Comparison of ENCODE assay signal across 23 cellular contexts in genomic region chr17:67148352-67148751, GRCh38.
A peak's percentile ranks its signal among the peaks of the same experiment; 100 is the strongest.
DNase-seq lines count a peak whose midpoint lies in the region; ATAC-seq, FAIRE-seq and TF ChIP-seq lines count a peak whose summit lies in the region.
"Had no signal": no experiment of that assay in that cellular context is flagged by ENCODE, and none has a peak within 500 bp of the region (broad histone marks: within the 10 kb centered on the region; RNA-seq: fewer than 3 reads in every experiment).

No MANE protein-coding gene starts in this region.

- no peaks in the 10 kb centered on the region for H4K20me1 ChIP-seq in K562 (replicated peaks; ENCODE audit: control insufficient read depth, insufficient read depth, low read length)

- no peaks in the 10 kb centered on the region for H3K9me3 ChIP-seq in right cardiac atrium (ENCODE audit: control insufficient read depth, low read length)
- no peaks in the 10 kb centered on the region for H3K9me3 ChIP-seq in heart right ventricle
- H3K9me3 ChIP-seq in K562 (replicated peaks; ENCODE audit: control insufficient read depth, insufficient read depth, low read depth, low read length): no peaks in the 10 kb centered on the region
- H3K9me3 ChIP-seq: A549, Caco-2 had no signal

- H3K4me1 ChIP-seq in right cardiac atrium (ENCODE audit: control insufficient read depth, insufficient read depth, low read length) (no peaks in the 10 kb centered on the region), heart right ventricle (peaks cover 0 to 3% (median 0%) of the 10 kb centered on the region in 9 donors), K562 (replicated peaks in 1 of 2; ENCODE audit: control insufficient read depth in 2 of 2, insufficient read depth in 2 of 2, low read length in 2 of 2) (no peaks in the 10 kb centered on the region)

- POLR2A ChIA-PET in K562 (lab: Yijun Ruan, JAX): interaction anchor here (1.8 kb wide), 1 partner anchor 9 kb away, joined by 6 read pairs; no protein-coding TSS in a partner anchor

- in situ Hi-C loops in K562 (cut with MboI): no loop called here

- H3K4me3 ChIP-seq in right cardiac atrium (ENCODE audit: low read length): no peak overlapping the region
- H3K4me3 ChIP-seq in heart right ventricle: no peak overlapping the region
- H3K4me3 ChIP-seq in K562: no peak overlapping the region
- H3K4me3 ChIP-seq: A549; BLaER1 treated with 17β-estradiol and CSF1 and Interleukin-3, amounts not matched to agents 10 nM and 100 nM had no signal

- H3K27ac ChIP-seq in right cardiac atrium (ENCODE audit: low read length) (no peak overlapping the region), heart right ventricle (no peak overlapping the region), K562 (ENCODE audit: extremely low read depth, low read depth, low read length) (no peak overlapping the region)
- H3K27ac ChIP-seq: 22Rv1; A549; BLaER1 treated with 17β-estradiol and CSF1 and Interleukin-3, amounts not matched to agents 10 nM and 100 nM; C4-2B had no signal

- peak; percentile 39 to 47 for ATAC-seq in right cardiac atrium
- ATAC-seq in heart right ventricle: no peak
- ATAC-seq in K562: no peak
- ATAC-seq in left colon: no peak
- ATAC-seq: A549; CD8-positive, alpha-beta T cell had no signal

- H3K79me2 ChIP-seq in K562 (ENCODE audit: control insufficient read depth, insufficient read depth, low read length): no peaks in the 10 kb centered on the region

- no peaks in the 10 kb centered on the region for H3K27me3 ChIP-seq in right cardiac atrium (ENCODE audit: control insufficient read depth, insufficient read depth)
- no peaks in the 10 kb centered on the region for H3K27me3 ChIP-seq in heart right ventricle
- H3K27me3 ChIP-seq in K562 (ENCODE audit: control insufficient read depth in 2 of 2, insufficient read depth in 2 of 2, low read length in 2 of 2): no peaks in the 10 kb centered on the region
- H3K27me3 ChIP-seq: BLaER1 treated with 17β-estradiol and CSF1 and Interleukin-3, amounts not matched to agents 10 nM and 100 nM had no signal

- no peak for TF ChIP-seq CTCF in heart right ventricle (IDR thresholded peaks at IDR 0.05)
- no peak for TF ChIP-seq CTCF in K562 (IDR thresholded peaks at IDR 0.05 in 2 of 3, conservative IDR thresholded peaks at IDR 0.05 in 1 of 3; ENCODE audit: insufficient read depth in 2 of 3, low read depth in 1 of 3, low read length in 3 of 3)

- H3K9me1 ChIP-seq in K562 (ENCODE audit: control insufficient read depth, insufficient read depth, low read length): peaks cover 2% of the 10 kb centered on the region

- H3K9ac ChIP-seq in K562 (ENCODE audit: insufficient read depth in 1 of 2, low read depth in 2 of 2, low read length in 2 of 2): no peak overlapping the region
- H3K9ac ChIP-seq: BLaER1 treated with 17β-estradiol and CSF1 and Interleukin-3, amounts not matched to agents 10 nM and 100 nM had no signal

- no peak for TF ChIP-seq RAD21 in K562 (CRISPR knock-in tag; conservative IDR thresholded peaks at IDR 0.05 in 1 of 2, IDR thresholded peaks at IDR 0.05 in 1 of 2)

- TF ChIP-seq POLR2A in K562 (conservative IDR thresholded peaks at IDR 0.05): no peak

- CTCF ChIA-PET in K562 (lab: Yijun Ruan, JAX; ENCODE audit: low intra/inter-chr PET ratio): interaction anchor here (0.7 kb wide), 1 partner anchor 69 kb away, joined by 3 read pairs; no protein-coding TSS in a partner anchor

- no peak for DNase-seq in right cardiac atrium
- no peak for DNase-seq in heart right ventricle
- no peak for DNase-seq in K562 (ENCODE audit: extremely low read depth in 1 of 4, low spot score in 3 of 4)
- DNase-seq in inferior parietal cortex (ENCODE audit: extremely low spot score): peak; percentile 43
- peak; percentile 46 for DNase-seq in superior temporal gyrus (ENCODE audit: extremely low spot score)
- no peak for DNase-seq in left colon
- no peak for DNase-seq in Kasumi-1 (lab: John Stamatoyannopoulos, UW)
- no peak for DNase-seq in NCI-H526 (lab: John Stamatoyannopoulos, UW)
- DNase-seq: AML-193; Caco-2; Calu3; CD4-positive, alpha-beta T cell; CD8-positive, alpha-beta T cell; DMS79 treated with DMSO at 0.1 percent for 48 hours; GF-D8 had no signal

- H3K36me3 ChIP-seq in heart right ventricle (peaks cover 0 to 100% (median 34%) of the 10 kb centered on the region in 9 donors), K562 (ENCODE audit: control insufficient read depth, insufficient read depth, low read length) (peaks cover 80% of the 10 kb centered on the region)

- peak; percentile 15 for FAIRE-seq in K562 (lab: Jason Lieb, UNC)
- FAIRE-seq: A549, D721Med, G401.6, GM12891, GM19239 had no signal

- H3K4me2 ChIP-seq in K562 (ENCODE audit: insufficient read depth, low read length): no peak overlapping the region
- H3K4me2 ChIP-seq: A549; BLaER1 treated with 17β-estradiol and CSF1 and Interleukin-3, amounts not matched to agents 10 nM and 100 nM had no signal

- 74% methylated on average over 6 of the region's 6 CpGs for WGBS in right cardiac atrium
- WGBS in heart right ventricle, 2 donors: 83 to 85% methylated on average over 6 of the region's 6 CpGs
- WGBS in K562 (ENCODE audit: insufficient coverage, low coverage, missing lambda C conversion rate): 88% methylated on average over 6 of the region's 6 CpGs

- BruUV-seq in K562 (replicated peaks; lab: Mats Ljungman, UMichigan): no TSS peak

- TF ChIP-seq EP300 in K562 (IDR thresholded peaks at IDR 0.05; ENCODE audit: low read length): no peak

- intact Hi-C loops in right cardiac atrium (cut with DNase I) (no loop called here), heart right ventricle (cut with DNase I) (no loop called here), K562 (cut with micrococcal nuclease) (no loop called here), left colon (cut with DNase I, micrococcal nuclease) (no loop called here)

- H2AFZ ChIP-seq in K562 (ENCODE audit: low read depth, low read length): no peak overlapping the region

TF ChIP-seq in K562, 482 proteins besides CTCF, POLR2A, EP300 and RAD21:
- TF ChIP-seq PTTG1 (tag; IDR thresholded peaks at IDR 0.05; ENCODE audit: low read depth) (no peak), RAD51 (IDR thresholded peaks at IDR 0.05; ENCODE audit: borderline replicate concordance, low read depth) (no peak), FOXJ3 (CRISPR knock-in tag; IDR thresholded peaks at IDR 0.05) (no peak), ZNF644 (tag; IDR thresholded peaks at IDR 0.05; ENCODE audit: low read depth) (no peak), SAP30 (IDR thresholded peaks at IDR 0.05; ENCODE audit: borderline replicate concordance, insufficient read depth, low read depth, low read length, poor library complexity, severe bottlenecking) (no peak), SRSF3 (IDR thresholded peaks at IDR 0.05; ENCODE audit: insufficient read depth, low read length) (no peak), MYBL2 (IDR thresholded peaks at IDR 0.05; ENCODE audit: low read depth) (no peak), MYBL2 (CRISPR knock-in tag; IDR thresholded peaks at IDR 0.05; ENCODE audit: borderline replicate concordance) (no peak), NR3C1 (CRISPR knock-in tag; IDR thresholded peaks at IDR 0.05) (no peak), ARID1B (IDR thresholded peaks at IDR 0.05) (no peak), CREB3L1 (IDR thresholded peaks at IDR 0.05; ENCODE audit: borderline replicate concordance, low read depth) (no peak), PURB (CRISPR knock-in tag; IDR thresholded peaks at IDR 0.05; ENCODE audit: low read depth) (no peak), RBM15 (IDR thresholded peaks at IDR 0.05; ENCODE audit: insufficient read depth, low read length) (no peak), GATA2 (CRISPR knock-in tag; IDR thresholded peaks at IDR 0.05) (no peak), HNRNPH1 (optimal IDR thresholded peaks at IDR 0.05; ENCODE audit: low read depth, low read length) (no peak), SUPT5H (IDR thresholded peaks at IDR 0.05) (no peak), ZNF165 (CRISPR knock-in tag; IDR thresholded peaks at IDR 0.05; ENCODE audit: borderline replicate concordance) (no peak), NFIC (IDR thresholded peaks at IDR 0.05) (no peak), ADNP (tag; IDR thresholded peaks at IDR 0.05) (no peak)
- TF ChIP-seq, protein P1, sequence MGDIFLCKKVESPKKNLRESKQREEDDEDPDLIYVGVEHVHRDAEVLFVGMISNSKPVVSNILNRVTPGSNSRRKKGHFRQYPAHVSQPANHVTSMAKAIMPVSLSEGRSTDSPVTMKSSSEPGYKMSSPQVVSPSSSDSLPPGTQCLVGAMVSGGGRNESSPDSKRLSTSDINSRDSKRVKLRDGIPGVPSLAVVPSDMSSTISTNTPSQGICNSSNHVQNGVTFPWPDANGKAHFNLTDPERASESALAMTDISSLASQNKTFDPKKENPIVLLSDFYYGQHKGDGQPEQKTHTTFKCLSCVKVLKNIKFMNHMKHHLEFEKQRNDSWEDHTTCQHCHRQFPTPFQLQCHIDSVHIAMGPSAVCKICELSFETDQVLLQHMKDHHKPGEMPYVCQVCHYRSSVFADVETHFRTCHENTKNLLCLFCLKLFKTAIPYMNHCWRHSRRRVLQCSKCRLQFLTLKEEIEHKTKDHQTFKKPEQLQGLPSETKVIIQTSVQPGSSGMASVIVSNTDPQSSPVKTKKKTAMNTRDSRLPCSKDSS (IDR thresholded peaks at IDR 0.05; ENCODE audit: low read depth, partially characterized antibody): no peak

Comparison
In these comparisons a context has a peak if more than half of its experiments do, and no peak if none do; other contexts are left out.
1. ATAC-seq: peak in right cardiac atrium (2 of 2); none in heart right ventricle (0 of 8), K562 (single experiment) and left colon (single experiment).
2. DNase-seq: peak in inferior parietal cortex (single experiment) and superior temporal gyrus (single experiment); none in right cardiac atrium (0 of 3), heart right ventricle (0 of 2), K562 (0 of 4), left colon (0 of 2), Kasumi-1 (0 of 2) and NCI-H526 (0 of 2).